ENCODE assay signal across 26 cellular contexts in genomic region chr11:90216611-90217010, GRCh38. TPM values are rescaled to one million over a fixed set of nuclear protein-coding genes. Genes with fewer than 3 reads are reported as not detected.
DNase-seq lines count a peak whose midpoint lies in the region; ATAC-seq, FAIRE-seq and TF ChIP-seq lines count a peak whose summit lies in the region.
"Had no signal": no experiment of that assay in that cellular context is flagged by ENCODE, and none has a peak within 500 bp of the region (broad histone marks: within the 10 kb centered on the region; RNA-seq: fewer than 3 reads in every experiment).

No MANE protein-coding gene starts in this region.

- intact Hi-C loops in A673 (cut with micrococcal nuclease; ENCODE audit: unreplicated experiment) (no loop called here), left ventricle myocardium inferior (cut with micrococcal nuclease) (no loop called here)

- TF ChIP-seq CTCF in A549 (IDR thresholded peaks at IDR 0.05) (no peak), A673 (conservative IDR thresholded peaks at IDR 0.05; ENCODE audit: low read depth, low read length) (no peak), left ventricle myocardium inferior (IDR thresholded peaks at IDR 0.05; ENCODE audit: borderline replicate concordance) (no peak)

- H3K4me2 ChIP-seq in A549: no peak overlapping the region

- peaks cover 16% of the 10 kb centered on the region for H3K36me3 Mint-ChIP-seq in T-cell
- peaks cover 52% of the 10 kb centered on the region for H3K36me3 Mint-ChIP-seq in T-helper 2 cell treated with Interferon-gamma antibody and Interleukin-4, amounts not matched to agents 5 μg/mL and 100 μg/mL, for 36 hours (ENCODE audit: low read depth)

- TF ChIP-seq POLR2A in A549 (IDR thresholded peaks at IDR 0.05; ENCODE audit: low read length): no peak

- DNase-seq in A549 (ENCODE audit: low read depth in 1 of 2, low spot score in 1 of 2): no peak
- no peak for DNase-seq in A673 (ENCODE audit: low spot score)
- DNase-seq in T-cell: no peak
- no peak for DNase-seq in left ventricle myocardium inferior
- no peak for DNase-seq in glomerular visceral epithelial cell (ENCODE audit: extremely low spot score)
- no peak for DNase-seq in T-helper 2 cell treated with Interferon-gamma antibody and Interleukin-4, amounts not matched to agents 5 μg/mL and 100 μg/mL, for 36 hours (ENCODE audit: low spot score)
- DNase-seq: activated CD4-positive, alpha-beta T cell treated with anti-CD3 and anti-CD28 coated beads, Interleukin-2, amount 50 U/mL, for 1 hour; body of pancreas; DMS79 treated with DMSO at 0.1 percent for 48 hours; effector memory CD4-positive, alpha-beta T cell; foreskin keratinocyte; GM23248; Kasumi-1; kidney; NCI-H1048; NCI-H187; NCI-H69; small intestine; stimulated activated CD4-positive, alpha-beta T cell treated with anti-CD3 and anti-CD28 coated beads, Interleukin-2, amount 100 ng/mL, for 24 hours; T-helper 1 cell had no signal

- ATAC-seq in A549: no peak
- ATAC-seq in T-cell (replicated peaks in 1 of 4): no peak
- ATAC-seq in HG02678 (IDR thresholded peaks at IDR 0.05; ENCODE audit: unreplicated experiment): no peak
- ATAC-seq: body of pancreas; foreskin keratinocyte; stimulated activated memory B cell treated with anti-CD40 and anti-IgM and Interleukin-4, amounts not matched to agents 10 μg/mL and 1 μg/mL and 100 μg/mL, for 72 hours had no signal

- no TSS peak for BruUV-seq in A673 (replicated peaks; lab: Mats Ljungman, UMichigan)

- H3K4me3 ChIP-seq in A549 (no peak overlapping the region), A673 (ENCODE audit: low read depth, low read length, poor library complexity, severe bottlenecking) (no peak overlapping the region), left ventricle myocardium inferior (no peak overlapping the region)
- H3K4me3 ChIP-seq: body of pancreas, GM23248, lung had no signal

- H3K4me3 Mint-ChIP-seq in T-cell: peak overlapping the region in 1 of 3 donors; percentile 36
- H3K4me3 Mint-ChIP-seq in T-helper 2 cell treated with Interferon-gamma antibody and Interleukin-4, amounts not matched to agents 5 μg/mL and 100 μg/mL, for 36 hours: no peak overlapping the region
- H3K4me3 Mint-ChIP-seq: stimulated activated memory B cell treated with anti-CD40 and anti-IgM and Interleukin-4, amounts not matched to agents 10 μg/mL and 1 μg/mL and 100 μg/mL, for 72 hours had no signal

- TF ChIP-seq RAD21 in A549 (conservative IDR thresholded peaks at IDR 0.05 in 1 of 2, IDR thresholded peaks at IDR 0.05 in 1 of 2): no peak

- no peaks in the 10 kb centered on the region for H3K9me3 ChIP-seq in A549
- H3K9me3 ChIP-seq in A673 (ENCODE audit: low read depth, low read length, poor library complexity, severe bottlenecking): no peaks in the 10 kb centered on the region
- no peaks in the 10 kb centered on the region for H3K9me3 ChIP-seq in left ventricle myocardium inferior (replicated peaks)
- H3K9me3 ChIP-seq: body of pancreas, neutrophil had no signal

- H3K4me1 ChIP-seq in A549 (peaks cover 37% of the 10 kb centered on the region), A673 (ENCODE audit: insufficient read depth, low read length, poor library complexity, severe bottlenecking) (peaks cover 10% of the 10 kb centered on the region), left ventricle myocardium inferior (peaks cover 67% of the 10 kb centered on the region)

- H3K27ac Mint-ChIP-seq in T-cell: peak overlapping the region; percentile 5 to 13
- no peak overlapping the region for H3K27ac Mint-ChIP-seq in T-helper 2 cell treated with Interferon-gamma antibody and Interleukin-4, amounts not matched to agents 5 μg/mL and 100 μg/mL, for 36 hours
- H3K27ac Mint-ChIP-seq: stimulated activated memory B cell treated with anti-CD40 and anti-IgM and Interleukin-4, amounts not matched to agents 10 μg/mL and 1 μg/mL and 100 μg/mL, for 72 hours had no signal

- peak; percentile 23 for FAIRE-seq in A549 (lab: Jason Lieb, UNC)
- FAIRE-seq: colon, GM19239, kidney had no signal

- peaks cover 59 to 70% (median 65%) of the 10 kb centered on the region in 3 donors for H3K4me1 Mint-ChIP-seq in T-cell
- H3K4me1 Mint-ChIP-seq in T-helper 2 cell treated with Interferon-gamma antibody and Interleukin-4, amounts not matched to agents 5 μg/mL and 100 μg/mL, for 36 hours (ENCODE audit: low read depth): peaks cover 38% of the 10 kb centered on the region

- peaks cover 57% of the 10 kb centered on the region for H3K36me3 ChIP-seq in A673 (ENCODE audit: insufficient read depth, low read length, poor library complexity, severe bottlenecking)
- H3K36me3 ChIP-seq in left ventricle myocardium inferior: peaks cover 24% of the 10 kb centered on the region

- H3K27me3 Mint-ChIP-seq in T-cell: no peaks in the 10 kb centered on the region
- H3K27me3 Mint-ChIP-seq in T-helper 2 cell treated with Interferon-gamma antibody and Interleukin-4, amounts not matched to agents 5 μg/mL and 100 μg/mL, for 36 hours (ENCODE audit: low read depth): no peaks in the 10 kb centered on the region
- H3K27me3 Mint-ChIP-seq: stimulated activated memory B cell treated with anti-CD40 and anti-IgM and Interleukin-4, amounts not matched to agents 10 μg/mL and 1 μg/mL and 100 μg/mL, for 72 hours had no signal

- H3K27ac ChIP-seq in A549 (no peak overlapping the region), A673 (ENCODE audit: low read depth, low read length, poor library complexity, severe bottlenecking) (peak overlapping the region; percentile 20), left ventricle myocardium inferior (replicated peaks) (peak overlapping the region; percentile 27)
- H3K27ac ChIP-seq: body of pancreas, foreskin keratinocyte, GM23248, neutrophil had no signal

- no peak for TF ChIP-seq EP300 in A549 (IDR thresholded peaks at IDR 0.05)

- H3K9me3 Mint-ChIP-seq in T-cell: no peaks in the 10 kb centered on the region
- peaks cover 6% of the 10 kb centered on the region for H3K9me3 Mint-ChIP-seq in T-helper 2 cell treated with Interferon-gamma antibody and Interleukin-4, amounts not matched to agents 5 μg/mL and 100 μg/mL, for 36 hours
- H3K9me3 Mint-ChIP-seq: stimulated activated memory B cell treated with anti-CD40 and anti-IgM and Interleukin-4, amounts not matched to agents 10 μg/mL and 1 μg/mL and 100 μg/mL, for 72 hours had no signal

- CTCF ChIA-PET in A549 (lab: Yijun Ruan, JAX) (interaction anchor here (1.8 kb wide), 1 partner anchor 12 kb away, joined by 6 read pairs; no protein-coding TSS in a partner anchor), A673 (lab: Charles Lee) (no interaction called here), T-cell (lab: Charles Lee) (no interaction called here)

- POLR2A ChIA-PET in A549 (lab: Yijun Ruan, JAX) (no interaction called here), A673 (lab: Charles Lee; ENCODE audit: low non-redundant PET) (no interaction called here), T-cell (lab: Charles Lee) (no interaction called here)

- WGBS in A549 (ENCODE audit: missing lambda C conversion rate): 90% methylated on average over 5 of the region's 5 CpGs

- no peaks in the 10 kb centered on the region for H3K27me3 ChIP-seq in A673 (replicated peaks; ENCODE audit: insufficient read depth, low read depth, low read length, poor library complexity)
- H3K27me3 ChIP-seq in left ventricle myocardium inferior (ENCODE audit: low read depth): no peaks in the 10 kb centered on the region
- H3K27me3 ChIP-seq: body of pancreas, foreskin keratinocyte, neutrophil had no signal

TF ChIP-seq in A549, 52 proteins besides CTCF, POLR2A, EP300 and RAD21:
- TF ChIP-seq RNF2 (IDR thresholded peaks at IDR 0.05; ENCODE audit: borderline replicate concordance, low read depth): no peak
- TF ChIP-seq RFX5 (IDR thresholded peaks at IDR 0.05): no peak
- TF ChIP-seq KDM1A (IDR thresholded peaks at IDR 0.05; ENCODE audit: low read depth): no peak
- no peak for TF ChIP-seq NPAS2 (CRISPR knock-in tag; IDR thresholded peaks at IDR 0.05; ENCODE audit: borderline replicate concordance)
- TF ChIP-seq JUNB (IDR thresholded peaks at IDR 0.05): no peak
- no peak for TF ChIP-seq ESRRA (IDR thresholded peaks at IDR 0.05; ENCODE audit: borderline replicate concordance, low read length)
- TF ChIP-seq TFCP2L1 (CRISPR knock-in tag; IDR thresholded peaks at IDR 0.05): no peak

RNA-seq across cellular contexts. Expression of gene CHORDC1, which starts 6.2 kb away (rescaled TPM):
- polyA plus RNA-seq in A549 (2011; rRNA removed) (71.9 and 83.8 TPM in 2 replicates), A549 (2017; fragmentation: RNase III; extraction: RNeasy Plus Mini Kit Qiagen cat#74134 plus additional on column Dnase treatment) (127 to 163 TPM (median 163 TPM) in 3 replicates)
- polyA plus RNA-seq in A549 (2012; cell fraction: cytosol; rRNA removed): 36.8 and 48.1 TPM in 2 replicates
- 36.7 and 47.9 TPM in 2 replicates for polyA plus RNA-seq in A549 (2012; cell fraction: nucleus; rRNA removed)
- 83.7 and 146 TPM in 2 replicates for polyA minus RNA-seq in A549 (2011; rRNA and poly(A)+ RNA removed)
- total RNA-seq in A673 (2021) (186 and 244 TPM in 2 replicates), T-cell (10 to 100 TPM; 59.9 to 81.0 (median 64.9) TPM), left ventricle myocardium inferior (41.4 TPM)

Comparison
In these comparisons a context has a peak if more than half of its experiments do, and no peak if none do; other contexts are left out.
1. H3K27ac ChIP-seq: peak in A673 (single experiment) and left ventricle myocardium inferior (single experiment); none in A549 (0 of 2).